11 cellular contexts compared by ENCODE assay signal in the genomic region with DNA sequence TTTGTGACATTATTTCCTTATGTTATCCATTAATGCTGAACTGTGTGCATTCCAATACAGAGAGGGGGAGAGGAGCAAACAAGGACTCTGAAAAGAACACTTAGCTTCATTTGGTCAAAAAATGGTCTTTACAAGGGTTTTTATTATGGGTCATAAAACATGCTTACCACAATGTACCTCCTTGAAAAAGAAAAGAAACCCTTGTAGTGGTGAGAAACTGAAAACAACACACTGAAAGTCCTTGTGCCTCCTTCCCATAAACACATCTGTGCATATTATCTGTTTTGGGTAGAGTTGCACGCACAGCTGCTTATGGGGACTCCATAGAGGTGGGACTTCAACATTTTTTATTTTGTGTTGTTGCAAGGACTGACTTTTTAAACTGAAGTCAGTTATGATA.
DNase-seq lines count a peak whose midpoint lies in the region; ATAC-seq and TF ChIP-seq lines count a peak whose summit lies in the region.
"Had no signal": no experiment of that assay in that cellular context is flagged by ENCODE, and none has a peak within 500 bp of the region (broad histone marks: within the 10 kb centered on the region; RNA-seq: fewer than 3 reads in every experiment).

No MANE protein-coding gene starts in this region.

- no peak overlapping the region for H2AFZ ChIP-seq in OCI-LY7 (ENCODE audit: low read length)

- CTCF ChIA-PET in OCI-LY7 (lab: Charles Lee; ENCODE audit: unreplicated experiment): no interaction called here

- no TSS peak for BruUV-seq in OCI-LY7 (replicated peaks; lab: Mats Ljungman, UMichigan)

- DNase-seq in fibroblast of villous mesenchyme (ENCODE audit: low read depth): peak; percentile 83
- no peak for DNase-seq in OCI-LY7 (ENCODE audit: low spot score)
- DNase-seq in Right ventricle myocardium superior: no peak
- no peak for DNase-seq in NCI-H226
- DNase-seq: activated CD4-positive, alpha-beta T cell treated with anti-CD3 and anti-CD28 coated beads, Interleukin-2, amount 50 U/mL, for 1 hour; gastrocnemius medialis; uterus had no signal

- intact Hi-C loops in OCI-LY7 (cut with micrococcal nuclease; ENCODE audit: unreplicated experiment): no loop called here
- intact Hi-C loops in Right ventricle myocardium superior (cut with DNase I): no loop called here

- H3K9me3 ChIP-seq in OCI-LY7 (ENCODE audit: low read length): no peaks in the 10 kb centered on the region
- H3K9me3 ChIP-seq: gastrocnemius medialis, uterus had no signal

- H3K79me2 ChIP-seq in OCI-LY7 (ENCODE audit: insufficient read depth, low read depth, low read length): no peaks in the 10 kb centered on the region; the same call in 1 of the 2 replicates

- ATAC-seq in GM18867 (IDR thresholded peaks at IDR 0.05; ENCODE audit: unreplicated experiment) (peak; percentile 90), GM21447 (IDR thresholded peaks at IDR 0.05; ENCODE audit: unreplicated experiment) (peak; percentile 92), HG03097 (IDR thresholded peaks at IDR 0.05; ENCODE audit: low FRiP score, unreplicated experiment) (peak; percentile 91), Right ventricle myocardium superior (ENCODE audit: poor library complexity) (no peak)
- ATAC-seq: gastrocnemius medialis had no signal

- H3K9me2 ChIP-seq in OCI-LY7 (ENCODE audit: insufficient read depth, low read length): no peaks in the 10 kb centered on the region

- no peak for TF ChIP-seq CTCF in fibroblast of villous mesenchyme (IDR thresholded peaks at IDR 0.05; ENCODE audit: insufficient read depth, low read depth, low read length)
- TF ChIP-seq CTCF in OCI-LY7 (conservative IDR thresholded peaks at IDR 0.05; ENCODE audit: low read length): no peak

- no peak overlapping the region for H3K4me2 ChIP-seq in OCI-LY7 (ENCODE audit: low read length)

- H3K36me3 ChIP-seq in OCI-LY7 (ENCODE audit: insufficient read depth, low read length): peaks cover 7% of the 10 kb centered on the region
- H3K36me3 ChIP-seq: cardiac muscle cell, gastrocnemius medialis, uterus had no signal

- POLR2A ChIA-PET in OCI-LY7 (lab: Charles Lee): interaction anchor here (0.6 to 1.5 kb wide), 4 partner anchors 16 to 46 kb away, joined by 3 to 4 read pairs (median 4); no protein-coding TSS in a partner anchor

- H3K4me1 ChIP-seq in OCI-LY7 (ENCODE audit: insufficient read depth, low read length, poor library complexity, severe bottlenecking): peaks cover under 1% of the 10 kb centered on the region
- H3K4me1 ChIP-seq: gastrocnemius medialis, uterus had no signal

- no peak overlapping the region for H3K4me3 ChIP-seq in fibroblast of villous mesenchyme (ENCODE audit: low read depth, low read length)
- H3K4me3 ChIP-seq in OCI-LY7 (ENCODE audit: low read depth, low read length, poor library complexity, severe bottlenecking): no peak overlapping the region
- H3K4me3 ChIP-seq: cardiac muscle cell, gastrocnemius medialis, uterus had no signal

- H4K20me1 ChIP-seq in OCI-LY7 (ENCODE audit: insufficient read depth, low read length): no peaks in the 10 kb centered on the region

- no peak overlapping the region for H3K27ac ChIP-seq in OCI-LY7 (ENCODE audit: low read depth, low read length, poor library complexity, severe bottlenecking)
- H3K27ac ChIP-seq: cardiac muscle cell, gastrocnemius medialis had no signal
